Comparison of ENCODE assay signal across 1 cellular context in genomic region chr10:94314913-94315545, GRCh38.
TF ChIP-seq lines count a peak whose summit lies in the region.

No MANE protein-coding gene starts in this region.

TF ChIP-seq in IMR-90, 13 proteins besides CTCF, POLR2A, EP300 and RAD21:
- TF ChIP-seq BHLHE40 (IDR thresholded peaks at IDR 0.05; ENCODE audit: low read depth, low read length) (no peak), SMC3 (IDR thresholded peaks at IDR 0.05; ENCODE audit: low read depth, low read length) (no peak), MXI1 (IDR thresholded peaks at IDR 0.05; ENCODE audit: borderline replicate concordance, low read depth, low read length) (no peak), MAZ (IDR thresholded peaks at IDR 0.05; ENCODE audit: borderline replicate concordance, low read depth, low read length) (no peak), FOS (IDR thresholded peaks at IDR 0.05; ENCODE audit: low read depth, low read length) (no peak), RFX5 (IDR thresholded peaks at IDR 0.05; ENCODE audit: low read depth, low read length) (no peak), USF2 (IDR thresholded peaks at IDR 0.05; ENCODE audit: low read depth, low read length) (no peak), CHD1 (IDR thresholded peaks at IDR 0.05; ENCODE audit: low read depth, low read length) (no peak), CEBPB (IDR thresholded peaks at IDR 0.05; ENCODE audit: low read depth, low read length) (no peak), RCOR1 (IDR thresholded peaks at IDR 0.05; ENCODE audit: insufficient replicate concordance, low read length) (no peak), NFE2L2 (IDR thresholded peaks at IDR 0.05; ENCODE audit: low read depth, low read length) (no peak), ELK1 (IDR thresholded peaks at IDR 0.05; ENCODE audit: borderline replicate concordance, low read depth, low read length) (no peak), MAFK (IDR thresholded peaks at IDR 0.05; ENCODE audit: low read depth, low read length) (no peak)
